ENCODE assay signal across 8 cellular contexts in the genomic region with DNA sequence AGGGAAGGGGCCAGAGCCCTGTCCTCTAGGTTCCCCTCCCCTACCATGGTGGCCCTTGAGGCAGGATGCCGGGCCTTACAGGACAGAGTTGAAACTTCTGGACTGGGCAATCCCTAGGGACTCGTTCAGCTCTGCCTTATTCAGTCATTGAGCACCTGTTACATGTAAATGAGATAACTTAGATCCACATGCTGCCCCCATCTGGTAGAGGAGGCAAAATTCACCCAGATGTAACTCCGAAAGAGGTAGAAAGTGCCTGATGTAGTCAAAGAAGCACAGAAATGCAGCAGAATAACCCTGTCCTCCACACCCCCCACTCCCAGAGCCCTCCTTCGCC. TPM values are rescaled to one million over a fixed set of nuclear protein-coding genes. Genes with fewer than 3 reads are reported as not detected.
A peak's percentile ranks its signal among the peaks of the same experiment; 100 is the strongest.
DNase-seq lines count a peak whose midpoint lies in the region; ATAC-seq and TF ChIP-seq lines count a peak whose summit lies in the region.

No MANE protein-coding gene starts in this region.

- ATAC-seq in GM19463 (IDR thresholded peaks at IDR 0.05; ENCODE audit: unreplicated experiment), result peak; percentile 82
- peak; percentile 67 for ATAC-seq in naive thymus-derived CD4-positive, alpha-beta T cell

- intact Hi-C loops in naive thymus-derived CD4-positive, alpha-beta T cell (cut with micrococcal nuclease), result loop anchor here in 1 of 2 donors (5.0 kb wide), 1 partner anchor 176 kb away; no protein-coding TSS in a partner anchor

- peaks cover 16 to 26% (median 20%) of the 10 kb centered on the region in 7 donors for H3K4me1 Mint-ChIP-seq in naive thymus-derived CD4-positive, alpha-beta T cell

- no peak overlapping the region for H3K27ac Mint-ChIP-seq in naive thymus-derived CD4-positive, alpha-beta T cell

- peaks cover 58 to 68% (median 63%) of the 10 kb centered on the region in 5 donors for H3K27me3 Mint-ChIP-seq in naive thymus-derived CD4-positive, alpha-beta T cell

- peak; percentile 50 for TF ChIP-seq CTCF in HL-60 (IDR thresholded peaks at IDR 0.05; ENCODE audit: insufficient read depth, low read length)

- no peak overlapping the region for H3K27ac ChIP-seq in HL-60 (replicated peaks)
- no peak overlapping the region for H3K27ac ChIP-seq in naive thymus-derived CD4-positive, alpha-beta T cell (ENCODE audit: low read depth, low read length)

- POLR2A ChIA-PET in naive thymus-derived CD4-positive, alpha-beta T cell (lab: Charles Lee), result no interaction called here

- H3K4me3 ChIP-seq in HL-60 (replicated peaks; ENCODE audit: insufficient read depth, low read length), result peak overlapping the region; percentile 24
- H3K4me3 ChIP-seq in naive thymus-derived CD4-positive, alpha-beta T cell (ENCODE audit: low read length), result peak overlapping the region; percentile 33

- H3K27me3 ChIP-seq in HL-60 (ENCODE audit: insufficient read depth, poor library complexity, severe bottlenecking), result peaks cover 8% of the 10 kb centered on the region
- H3K27me3 ChIP-seq in naive thymus-derived CD4-positive, alpha-beta T cell (ENCODE audit: control insufficient read depth in 2 of 2, insufficient read depth in 2 of 2, low read length in 2 of 2), result peaks cover 3 to 8% of the 10 kb centered on the region in 2 donors

- CTCF ChIA-PET in naive thymus-derived CD4-positive, alpha-beta T cell (lab: Charles Lee), result interaction anchor here (0.6 kb wide), 1 partner anchor 17 kb away, joined by 4 read pairs; no protein-coding TSS in a partner anchor

- peak overlapping the region; percentile 70 to 89 (median 80) for H3K4me3 Mint-ChIP-seq in naive thymus-derived CD4-positive, alpha-beta T cell

- H3K9me3 ChIP-seq in naive thymus-derived CD4-positive, alpha-beta T cell (ENCODE audit: control insufficient read depth in 2 of 3, low read length in 3 of 3), result peaks cover 0 to 6% (median 0%) of the 10 kb centered on the region in 3 experiments

- peaks cover 0 to 10% (median 5%) of the 10 kb centered on the region in 5 donors for H3K36me3 Mint-ChIP-seq in naive thymus-derived CD4-positive, alpha-beta T cell

- peaks cover 0 to 14% (median 9%) of the 10 kb centered on the region in 11 donors for H3K9me3 Mint-ChIP-seq in naive thymus-derived CD4-positive, alpha-beta T cell

- H3K36me3 ChIP-seq in naive thymus-derived CD4-positive, alpha-beta T cell (ENCODE audit: control insufficient read depth in 2 of 3, insufficient read depth in 3 of 3, low read length in 3 of 3), result no peaks in the 10 kb centered on the region

- peaks cover 4 to 10% of the 10 kb centered on the region in 2 donors for H3K4me1 ChIP-seq in naive thymus-derived CD4-positive, alpha-beta T cell (ENCODE audit: control insufficient read depth in 2 of 2, insufficient read depth in 2 of 2, low read length in 2 of 2)

- DNase-seq in D341Med (ENCODE audit: low spot score) (peak; percentile 75), HL-60 (ENCODE audit: low read depth in 1 of 2, low spot score in 1 of 2) (peak in 1 of 2 experiments; percentile 82), NCI-H524 treated with DMSO at 0.1 percent for 48 hours (lab: John Stamatoyannopoulos, UW) (peak; percentile 88), fibroblast of gingiva (ENCODE audit: low read depth) (peak; percentile 45), ureter (ENCODE audit: low spot score) (peak; percentile 76)
- peak; percentile 6 for DNase-seq in activated CD8-positive, alpha-beta memory T cell treated with anti-CD3 and anti-CD28 coated beads, Interleukin-2, amount 50 U/mL, for 24 hours (ENCODE audit: extremely low read depth)
- peak in 6 of 9 donors; percentile 18 to 41 (median 22) for DNase-seq in naive thymus-derived CD4-positive, alpha-beta T cell

RNA-seq across cellular contexts. Expression of a gene that starts 1.5 kb away (rescaled TPM):
- 1 to 10 TPM in 1 of 5 experiments, not detected in 4; 1.2 TPM for total RNA-seq in naive thymus-derived CD4-positive, alpha-beta T cell
- polyA plus RNA-seq in naive thymus-derived CD4-positive, alpha-beta T cell, result not detected
- total RNA-seq in ureter, result 2.0 TPM
